8 cellular contexts compared by ENCODE assay signal in the genomic region with DNA sequence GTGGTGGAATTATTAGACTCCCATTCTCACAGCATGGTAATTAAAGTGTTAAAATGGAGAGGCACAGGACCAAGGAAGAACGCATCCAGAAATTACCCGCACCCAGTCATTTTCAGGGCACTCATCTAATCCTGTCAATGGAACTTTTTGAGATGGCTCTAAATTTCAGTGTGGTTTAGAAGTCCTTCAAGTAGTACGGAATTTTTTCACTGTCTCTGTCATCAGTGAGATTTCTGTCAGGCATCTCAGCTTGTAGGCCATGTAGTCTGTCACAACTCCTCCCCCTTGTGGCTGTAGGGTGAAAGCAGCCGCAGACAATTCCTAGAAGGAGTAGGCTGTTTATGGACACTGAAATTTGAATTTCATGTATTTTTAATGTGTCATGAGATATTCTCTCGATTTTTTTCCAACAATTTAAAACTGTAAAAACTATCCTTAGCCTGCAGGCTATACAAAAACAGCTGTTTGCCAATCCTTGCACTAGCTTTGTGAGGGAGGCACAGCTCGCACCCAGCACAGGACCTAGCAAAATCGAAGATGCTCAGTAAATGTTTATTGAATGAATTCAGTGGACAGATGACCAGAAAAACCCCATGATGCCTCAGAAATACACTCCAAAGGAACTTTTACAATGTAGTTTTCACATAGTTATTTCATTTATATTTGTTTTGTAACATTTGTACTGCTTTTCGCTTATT. TPM values are rescaled to one million over a fixed set of nuclear protein-coding genes. Genes with fewer than 3 reads are reported as not detected.
DNase-seq lines count a peak whose midpoint lies in the region; ATAC-seq and TF ChIP-seq lines count a peak whose summit lies in the region.

No MANE protein-coding gene starts in this region.

- TF ChIP-seq CTCF in Calu3 (IDR thresholded peaks at IDR 0.05; ENCODE audit: unreplicated experiment), result peak; percentile 85
- peak; percentile 91 for TF ChIP-seq CTCF in astrocyte of the cerebellum (IDR thresholded peaks at IDR 0.05; ENCODE audit: low read depth, low read length, missing control alignments)
- peak; percentile 89 for TF ChIP-seq CTCF in hepatocyte (IDR thresholded peaks at IDR 0.05; ENCODE audit: poor library complexity)
- peak; percentile 43 to 81 (median 68) for TF ChIP-seq CTCF in gastrocnemius medialis (IDR thresholded peaks at IDR 0.05 in 4 of 5, conservative IDR thresholded peaks at IDR 0.05 in 1 of 5)

- no peak overlapping the region for H3K27ac ChIP-seq in hepatocyte
- no peak overlapping the region for H3K27ac ChIP-seq in gastrocnemius medialis

- BruUV-seq in Calu3 (replicated peaks; lab: Mats Ljungman, UMichigan), result no TSS peak

- H3K9me3 Mint-ChIP-seq in Calu3 (ENCODE audit: low read depth, unreplicated experiment), result no peaks in the 10 kb centered on the region
- no peaks in the 10 kb centered on the region for H3K9me3 Mint-ChIP-seq in T-cell

- CTCF ChIA-PET in Calu3 (lab: Charles Lee) (interaction anchor here (0.7 to 0.9 kb wide), 2 partner anchors 44 to 260 kb away, joined by 4 read pairs; partner anchors contain the start of gene ABCB10), T-cell (lab: Charles Lee) (interaction anchor here (0.5 to 1.8 kb wide), 6 partner anchors 10 to 260 kb away, joined by 3 to 10 read pairs (median 4); no protein-coding TSS in a partner anchor)

- H3K9me3 ChIP-seq in hepatocyte (ENCODE audit: low read depth), result no peaks in the 10 kb centered on the region
- no peaks in the 10 kb centered on the region for H3K9me3 ChIP-seq in gastrocnemius medialis

- intact Hi-C loops in Calu3 (cut with micrococcal nuclease; ENCODE audit: unreplicated experiment) (loop anchor here (1.0 kb wide), 1 partner anchor 256 kb away; no protein-coding TSS in a partner anchor), gastrocnemius medialis (cut with DNase I; ENCODE audit: low total_unique reads) (loop anchor here (1.0 kb wide), 1 partner anchor 256 kb away; no protein-coding TSS in a partner anchor)

- H3K4me1 ChIP-seq in hepatocyte (ENCODE audit: insufficient read depth), result no peaks in the 10 kb centered on the region
- no peaks in the 10 kb centered on the region for H3K4me1 ChIP-seq in gastrocnemius medialis

- H3K36me3 Mint-ChIP-seq in Calu3 (ENCODE audit: insufficient read depth, unreplicated experiment), result peaks cover 6% of the 10 kb centered on the region
- H3K36me3 Mint-ChIP-seq in T-cell, result peaks cover 7% of the 10 kb centered on the region

- no peaks in the 10 kb centered on the region for H3K27me3 Mint-ChIP-seq in Calu3 (ENCODE audit: unreplicated experiment)
- H3K27me3 Mint-ChIP-seq in T-cell, result no peaks in the 10 kb centered on the region

- H3K79me2 ChIP-seq in hepatocyte, result no peaks in the 10 kb centered on the region

- no peak overlapping the region for H3K4me2 ChIP-seq in hepatocyte

- TF ChIP-seq POLR2A in gastrocnemius medialis (IDR thresholded peaks at IDR 0.05), result no peak

- ATAC-seq in GM21717 (IDR thresholded peaks at IDR 0.05; ENCODE audit: unreplicated experiment) (peak; percentile 64), T-cell (replicated peaks in 1 of 4) (peak; percentile 87 to 100 (median 92)), gastrocnemius medialis (peak; percentile 77 to 96), GM21737 (IDR thresholded peaks at IDR 0.05; ENCODE audit: unreplicated experiment) (no peak)

- H3K4me3 ChIP-seq in astrocyte of the cerebellum (ENCODE audit: low read depth, low read length) (no peak overlapping the region), hepatocyte (no peak overlapping the region), gastrocnemius medialis (no peak overlapping the region)

- DNase-seq in Calu3 (peak; percentile 78), NCI-H1105 treated with DMSO at 0.1 percent for 48 hours (lab: John Stamatoyannopoulos, UW) (peak; percentile 34), T-cell (peak; percentile 5 to 71 (median 53)), astrocyte of the cerebellum (ENCODE audit: low read depth) (peak; percentile 36), hepatocyte (ENCODE audit: low spot score) (peak; percentile 88), gastrocnemius medialis (peak; percentile 37 to 55)

- H4K20me1 ChIP-seq in hepatocyte (ENCODE audit: insufficient read depth, poor library complexity, severe bottlenecking), result no peaks in the 10 kb centered on the region

- no peaks in the 10 kb centered on the region for H3K27me3 ChIP-seq in hepatocyte
- no peaks in the 10 kb centered on the region for H3K27me3 ChIP-seq in gastrocnemius medialis

- in situ Hi-C loops in astrocyte of the cerebellum (cut with HindIII; ENCODE audit: low sequenced_read_pairs) (no loop called here), gastrocnemius medialis (cut with MboI; ENCODE audit: low sequenced_read_pairs in 4 of 4) (no loop called here)

- H3K27ac Mint-ChIP-seq in Calu3 (ENCODE audit: unreplicated experiment) (no peak overlapping the region), T-cell (no peak overlapping the region)

- POLR2A ChIA-PET in T-cell (lab: Charles Lee), result no interaction called here

- H3K36me3 ChIP-seq in hepatocyte (replicated peaks; ENCODE audit: insufficient read depth, low read depth) (no peaks in the 10 kb centered on the region), gastrocnemius medialis (peaks cover 0 to 19% of the 10 kb centered on the region in 2 donors)

- H3K4me3 Mint-ChIP-seq in Calu3 (ENCODE audit: low read depth, unreplicated experiment) (no peak overlapping the region), T-cell (no peak overlapping the region)

- no peak overlapping the region for H2AFZ ChIP-seq in hepatocyte

- peaks cover 6% of the 10 kb centered on the region for H3K4me1 Mint-ChIP-seq in Calu3 (ENCODE audit: low read depth, unreplicated experiment)
- H3K4me1 Mint-ChIP-seq in T-cell, result peaks cover 7% of the 10 kb centered on the region in 3 donors

- H3K9me2 ChIP-seq in hepatocyte (replicated peaks; ENCODE audit: insufficient read depth), result no peaks in the 10 kb centered on the region

- WGBS in hepatocyte (ENCODE audit: low lambda C conversion rate, missing lambda C conversion rate), result 43% methylated on average over 8 of the region's 8 CpGs

RNA-seq across cellular contexts. Expression of gene NUP133, which starts 6.6 kb away (rescaled TPM):
- total RNA-seq in Calu3 (2022) (45.2 and 50.9 TPM in 2 replicates), T-cell (10 to 100 TPM; 32.3 to 47.6 (median 45.3) TPM), hepatocyte (33.2 and 35.4 TPM in 2 replicates), gastrocnemius medialis (10 to 100 TPM; 18.4 to 30.8 (median 23.7) TPM)
- 14.9 and 18.8 TPM in 2 replicates for polyA plus RNA-seq in hepatocyte

RNA-seq across cellular contexts. Expression of gene ABCB10, which starts 43.8 kb away (rescaled TPM):
- total RNA-seq in Calu3 (2022) (18.5 and 19.9 TPM in 2 replicates), T-cell (10 to 100 TPM; 15.8 to 18.9 (median 18.2) TPM), hepatocyte (29.0 and 33.3 TPM in 2 replicates), gastrocnemius medialis (10 to 100 TPM; 14.5 to 29.9 (median 19.3) TPM)
- polyA plus RNA-seq in hepatocyte, result 14.6 and 23.4 TPM in 2 replicates

Comparison
In these comparisons a context has a peak if more than half of its experiments do, and no peak if none do; other contexts are left out.
1. DNase-seq: peak in every context shown above with its lines; median percentile 88 in hepatocyte; 78 in Calu3; 53 in T-cell; 46 in gastrocnemius medialis; 36 in astrocyte of the cerebellum; 34 in NCI-H1105 treated with DMSO at 0.1 percent for 48 hours.